Comparison of ENCODE assay signal across 8 cellular contexts in genomic region chr6:28281288-28282064, GRCh38. TPM values are rescaled to one million over a fixed set of nuclear protein-coding genes. Genes with fewer than 3 reads are reported as not detected.
DNase-seq lines count a peak whose midpoint lies in the region; ATAC-seq and TF ChIP-seq lines count a peak whose summit lies in the region.

A gene with protein sequence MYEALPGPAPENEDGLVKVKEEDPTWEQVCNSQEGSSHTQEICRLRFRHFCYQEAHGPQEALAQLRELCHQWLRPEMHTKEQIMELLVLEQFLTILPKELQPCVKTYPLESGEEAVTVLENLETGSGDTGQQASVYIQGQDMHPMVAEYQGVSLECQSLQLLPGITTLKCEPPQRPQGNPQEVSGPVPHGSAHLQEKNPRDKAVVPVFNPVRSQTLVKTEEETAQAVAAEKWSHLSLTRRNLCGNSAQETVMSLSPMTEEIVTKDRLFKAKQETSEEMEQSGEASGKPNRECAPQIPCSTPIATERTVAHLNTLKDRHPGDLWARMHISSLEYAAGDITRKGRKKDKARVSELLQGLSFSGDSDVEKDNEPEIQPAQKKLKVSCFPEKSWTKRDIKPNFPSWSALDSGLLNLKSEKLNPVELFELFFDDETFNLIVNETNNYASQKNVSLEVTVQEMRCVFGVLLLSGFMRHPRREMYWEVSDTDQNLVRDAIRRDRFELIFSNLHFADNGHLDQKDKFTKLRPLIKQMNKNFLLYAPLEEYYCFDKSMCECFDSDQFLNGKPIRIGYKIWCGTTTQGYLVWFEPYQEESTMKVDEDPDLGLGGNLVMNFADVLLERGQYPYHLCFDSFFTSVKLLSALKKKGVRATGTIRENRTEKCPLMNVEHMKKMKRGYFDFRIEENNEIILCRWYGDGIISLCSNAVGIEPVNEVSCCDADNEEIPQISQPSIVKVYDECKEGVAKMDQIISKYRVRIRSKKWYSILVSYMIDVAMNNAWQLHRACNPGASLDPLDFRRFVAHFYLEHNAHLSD (plus strand): TSS chr6:28281572. CDS start chr6:28283814, 2,242 bp downstream.

- ATAC-seq in HCT116: peak; percentile 94

- H4K20me1 ChIP-seq in HCT116 (ENCODE audit: insufficient read depth) (no peaks in the 10 kb centered on the region), SK-N-SH (ENCODE audit: insufficient read depth) (no peaks in the 10 kb centered on the region)

- H3K36me3 ChIP-seq in HCT116 (ENCODE audit: control insufficient read depth in 1 of 2, insufficient read depth in 2 of 2, low read length in 2 of 2): peaks cover 2 to 5% of the 10 kb centered on the region in 2 experiments; a peak in 2 of 4 replicates
- H3K36me3 ChIP-seq in SK-N-SH (replicated peaks in 1 of 2; ENCODE audit: control insufficient read depth in 1 of 2, insufficient read depth in 2 of 2, low read length in 1 of 2): peaks cover 29 to 39% of the 10 kb centered on the region in 2 experiments
- peaks cover 37% of the 10 kb centered on the region for H3K36me3 ChIP-seq in left ventricle myocardium inferior
- no peaks in the 10 kb centered on the region for H3K36me3 ChIP-seq in uterus

- intact Hi-C loops in HCT116 (cut with micrococcal nuclease): no loop called here
- intact Hi-C loops in left ventricle myocardium inferior (cut with micrococcal nuclease): no loop called here
- intact Hi-C loops in posterior cingulate gyrus (cut with DNase I): no loop called here
- intact Hi-C loops in uterus (cut with DNase I; ENCODE audit: low total_unique reads): no loop called here

- TF ChIP-seq CTCF in HCT116 (IDR thresholded peaks at IDR 0.05 in 2 of 3, conservative IDR thresholded peaks at IDR 0.05 in 1 of 3; ENCODE audit: borderline replicate concordance in 1 of 3, insufficient read depth in 1 of 3, low read depth in 2 of 3, low read length in 2 of 3) (no peak), SK-N-SH (IDR thresholded peaks at IDR 0.05) (no peak), left ventricle myocardium inferior (IDR thresholded peaks at IDR 0.05; ENCODE audit: borderline replicate concordance) (no peak), uterus (IDR thresholded peaks at IDR 0.05) (no peak)

- H3K4me1 ChIP-seq in HCT116 (ENCODE audit: control insufficient read depth in 1 of 2, insufficient read depth in 2 of 2, low read length in 2 of 2): no peaks in the 10 kb centered on the region
- peaks cover 0 to 7% of the 10 kb centered on the region in 2 experiments; a peak in 2 of 4 replicates for H3K4me1 ChIP-seq in SK-N-SH (ENCODE audit: control insufficient read depth in 1 of 2, insufficient read depth in 2 of 2, low read depth in 1 of 2, low read length in 1 of 2)
- H3K4me1 ChIP-seq in left ventricle myocardium inferior: peaks cover 21% of the 10 kb centered on the region
- H3K4me1 ChIP-seq in uterus: no peaks in the 10 kb centered on the region

- peak within 1 kb of the TSS; percentile 67 for H3K4me3 ChIP-seq in GM08714 (ENCODE audit: low read length)
- H3K4me3 ChIP-seq in HCT116 (replicated peaks in 1 of 2; ENCODE audit: low read depth in 1 of 2, low read length in 2 of 2): peak within 1 kb of the TSS; percentile 56 to 59
- peak within 1 kb of the TSS; percentile 93 to 98 for H3K4me3 ChIP-seq in SK-N-SH (ENCODE audit: low read depth in 2 of 2, low read length in 1 of 2)
- peak within 1 kb of the TSS; percentile 86 for H3K4me3 ChIP-seq in left ventricle myocardium inferior
- peak within 1 kb of the TSS; percentile 54 to 60 for H3K4me3 ChIP-seq in uterus

- no peak for TF ChIP-seq EP300 in SK-N-SH (IDR thresholded peaks at IDR 0.05; ENCODE audit: borderline replicate concordance in 1 of 2, low read depth in 1 of 2, low read length in 1 of 2)

- peaks cover 8% of the 10 kb centered on the region for H3F3A ChIP-seq in SK-N-SH (replicated peaks; ENCODE audit: insufficient read depth)

- H3K79me2 ChIP-seq in HCT116 (ENCODE audit: insufficient read depth, low read length): no peaks in the 10 kb centered on the region
- H3K79me2 ChIP-seq in SK-N-SH (ENCODE audit: insufficient read depth): peaks cover 22% of the 10 kb centered on the region; the same call in 1 of the 2 replicates

- H3K27ac ChIP-seq in HCT116 (ENCODE audit: low read depth, low read length): peak within 1 kb of the TSS; percentile 23; the same call in 1 of the 2 replicates
- peak within 1 kb of the TSS; percentile 35 to 83; a peak in 3 of 4 replicates for H3K27ac ChIP-seq in SK-N-SH (ENCODE audit: low read depth in 2 of 2, low read length in 1 of 2)
- H3K27ac ChIP-seq in left ventricle myocardium inferior (replicated peaks): peak within 1 kb of the TSS; percentile 67
- H3K27ac ChIP-seq in uterus: peak within 1 kb of the TSS; percentile 27 to 36

- H3K9me3 ChIP-seq in HCT116 (ENCODE audit: control insufficient read depth in 1 of 2, insufficient read depth in 1 of 2, low read depth in 1 of 2, low read length in 2 of 2): no peaks in the 10 kb centered on the region
- H3K9me3 ChIP-seq in SK-N-SH: no peaks in the 10 kb centered on the region
- peaks cover 9% of the 10 kb centered on the region for H3K9me3 ChIP-seq in left ventricle myocardium inferior (replicated peaks)
- no peaks in the 10 kb centered on the region for H3K9me3 ChIP-seq in uterus

- DNase-seq in HCT116 (ENCODE audit: low read depth, low spot score): peak; percentile 13
- peak; percentile 48 for DNase-seq in MV-4-11 (lab: John Stamatoyannopoulos, UW)
- peak; percentile 92 for DNase-seq in SK-N-SH
- peak; percentile 63 for DNase-seq in amniotic epithelial cell (ENCODE audit: low read depth)
- peak; percentile 83 for DNase-seq in left ventricle myocardium inferior
- DNase-seq in posterior cingulate gyrus: peak; percentile 49 to 97 (median 77)
- DNase-seq in uterus: peak; percentile 49 to 67

- H2AFZ ChIP-seq in HCT116 (ENCODE audit: low read depth, low read length, poor library complexity, severe bottlenecking) (peak within 1 kb of the TSS; percentile 43), SK-N-SH (ENCODE audit: low read depth) (peak within 1 kb of the TSS; percentile 99)

- H3K9ac ChIP-seq in HCT116 (ENCODE audit: low read length): peak within 1 kb of the TSS; percentile 50
- H3K9ac ChIP-seq in SK-N-SH: peak within 1 kb of the TSS; percentile 72

- TF ChIP-seq POLR2A in HCT116 (IDR thresholded peaks at IDR 0.05; ENCODE audit: borderline replicate concordance, extremely low read depth, insufficient read depth, insufficient read length) (no peak), uterus (IDR thresholded peaks at IDR 0.05) (no peak)

- H3K9me2 ChIP-seq in HCT116 (ENCODE audit: insufficient read depth) (no peaks in the 10 kb centered on the region), SK-N-SH (no peaks in the 10 kb centered on the region)

- H3K27me3 ChIP-seq in HCT116 (ENCODE audit: insufficient read depth, low read length) (no peaks in the 10 kb centered on the region), SK-N-SH (ENCODE audit: insufficient read depth) (no peaks in the 10 kb centered on the region), left ventricle myocardium inferior (ENCODE audit: low read depth) (no peaks in the 10 kb centered on the region), uterus (no peaks in the 10 kb centered on the region)

- TF ChIP-seq RAD21 in HCT116 (IDR thresholded peaks at IDR 0.05; ENCODE audit: low read depth) (no peak), SK-N-SH (IDR thresholded peaks at IDR 0.05; ENCODE audit: low read length) (no peak; the same call in 1 of the 2 replicates)

- BruUV-seq in HCT116 (replicated peaks; lab: Mats Ljungman, UMichigan): no TSS peak

- POLR2A ChIA-PET in HCT116 (lab: Charles Lee): interaction anchor here (0.9 to 1.3 kb wide), 2 partner anchors 12 to 14 kb away, joined by 3 read pairs; partner anchors contain the start of gene ZSCAN26
- POLR2A ChIA-PET in SK-N-SH (lab: Yijun Ruan, JAX): interaction anchor here (0.8 to 2.8 kb wide), 9 partner anchors 11 to 177 kb away, joined by 3 to 22 read pairs (median 4); partner anchors contain the start of genes ZKSCAN3, ZSCAN26 and ZSCAN31

- 2% methylated on average over 11 of the region's 50 CpGs for WGBS in SK-N-SH (ENCODE audit: low lambda C conversion rate)

- CTCF ChIA-PET in HCT116 (lab: Charles Lee) (no interaction called here), SK-N-SH (lab: Yijun Ruan, JAX) (interaction anchor here (0.9 to 1.9 kb wide), 6 partner anchors 14 to 153 kb away, joined by 3 to 10 read pairs (median 4); partner anchors contain the start of gene ZSCAN26)

- RAD21 ChIA-PET in HCT116 (lab: Charles Lee; ENCODE audit: low non-redundant PET in 1 of 2, low total read pairs in 2 of 2, uncharacterized antibody in 2 of 2, unreplicated experiment in 2 of 2): no interaction called here

- peak within 1 kb of the TSS; percentile 71 for H3K4me2 ChIP-seq in HCT116 (ENCODE audit: low read length)
- peak within 1 kb of the TSS; percentile 91 for H3K4me2 ChIP-seq in SK-N-SH

TF ChIP-seq in HCT116, 20 proteins besides CTCF, POLR2A, EP300 and RAD21:
- TF ChIP-seq POLR2AphosphoS5 (IDR thresholded peaks at IDR 0.05; ENCODE audit: low read depth, low read length) (peak; percentile 65), CEBPB (IDR thresholded peaks at IDR 0.05; ENCODE audit: low read depth) (no peak)
- TF ChIP-seq, protein P1, sequence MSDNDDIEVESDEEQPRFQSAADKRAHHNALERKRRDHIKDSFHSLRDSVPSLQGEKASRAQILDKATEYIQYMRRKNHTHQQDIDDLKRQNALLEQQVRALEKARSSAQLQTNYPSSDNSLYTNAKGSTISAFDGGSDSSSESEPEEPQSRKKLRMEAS (IDR thresholded peaks at IDR 0.05): no peak

TF ChIP-seq in SK-N-SH, 30 proteins besides CTCF, POLR2A, EP300 and RAD21 (continues in another document):
- peak; percentile 91; the same call in 1 of the 2 replicates for TF ChIP-seq SIN3A (IDR thresholded peaks at IDR 0.05; ENCODE audit: borderline replicate concordance, low read depth, low read length)
- TF ChIP-seq USF1 (IDR thresholded peaks at IDR 0.05; ENCODE audit: borderline replicate concordance, low read depth): no peak
- TF ChIP-seq TEAD4 (IDR thresholded peaks at IDR 0.05; ENCODE audit: borderline replicate concordance, insufficient read depth): no peak
- no peak for TF ChIP-seq FOXM1 (IDR thresholded peaks at IDR 0.05; ENCODE audit: low read depth)
- no peak for TF ChIP-seq JUND (IDR thresholded peaks at IDR 0.05)
- no peak for TF ChIP-seq RCOR1 (IDR thresholded peaks at IDR 0.05; ENCODE audit: low read length)

RNA-seq across cellular contexts. Expression of the gene that starts here (rescaled TPM):
- total RNA-seq in HCT116 (2021; ENCODE audit: unreplicated experiment) (3.6 TPM), left ventricle myocardium inferior (2.4 TPM), uterus (10 to 100 TPM in 1 of 4 donors, 1 to 10 TPM in 3; 2.6 to 10.9 (median 7.0) TPM)
- 1.5 and 2.1 TPM in 2 replicates for polyA plus RNA-seq in HCT116 (2012)
- 2.5 and 2.7 TPM in 2 replicates for polyA plus RNA-seq in SK-N-SH (2012; rRNA removed)
- polyA plus RNA-seq in SK-N-SH (2012; cell fraction: cytosol; rRNA removed): 3.0 and 3.3 TPM in 2 replicates
- polyA plus RNA-seq in SK-N-SH (2012; cell fraction: nucleus; rRNA removed): 4.2 and 4.9 TPM in 2 replicates

Comparison
In these comparisons a context has a peak if more than half of its experiments do, and no peak if none do; other contexts are left out.
1. Peak in every context shown above with its lines: DNase-seq, ATAC-seq, H3K4me3 ChIP-seq and H3K27ac ChIP-seq.
2. DNase-seq: peak in every context shown above with its lines; median percentile 92 in SK-N-SH; 83 in left ventricle myocardium inferior; 77 in posterior cingulate gyrus; 63 in amniotic epithelial cell; 58 in uterus; 48 in MV-4-11; 13 in HCT116.